ENCODE assay signal across 1 cellular context in the genomic region with DNA sequence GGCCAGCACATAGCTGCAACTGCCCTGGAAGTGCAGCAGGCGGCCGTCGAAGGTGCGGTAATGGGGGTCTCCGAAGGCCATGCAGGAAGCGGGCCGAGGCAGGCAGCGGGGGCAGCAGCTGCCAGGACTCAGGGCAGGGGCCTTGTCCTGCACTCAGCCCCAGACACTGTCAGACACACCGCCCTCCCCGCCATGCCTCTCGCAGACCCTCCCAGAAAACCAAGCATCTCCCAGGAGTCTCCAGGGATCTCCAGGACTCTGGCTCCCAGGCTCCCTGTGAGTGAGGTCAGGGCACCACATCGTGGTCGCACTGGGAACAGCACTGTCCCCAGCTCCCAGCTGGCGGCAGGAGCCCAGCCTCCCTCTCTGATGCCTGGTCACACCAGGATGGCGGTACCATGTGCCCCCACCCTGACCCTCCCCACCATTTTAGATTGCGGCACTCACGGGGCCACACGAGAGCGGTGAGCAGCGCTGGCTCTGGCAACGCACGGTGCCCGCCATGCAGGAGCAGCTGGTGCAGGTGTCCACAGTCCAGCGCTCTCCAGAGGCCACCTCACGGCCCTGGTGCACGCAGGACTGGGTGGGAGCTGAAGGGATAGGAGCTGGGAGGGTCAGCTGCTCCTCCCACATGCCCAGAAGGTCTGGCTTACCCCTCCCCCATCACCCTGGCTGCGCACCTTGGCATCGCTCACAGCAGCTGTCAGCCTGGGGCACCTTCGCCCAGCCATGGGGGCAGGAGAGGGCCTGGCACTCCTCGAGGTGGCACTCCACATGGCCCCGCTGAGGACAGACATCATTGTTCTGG.
TF ChIP-seq lines count a peak whose summit lies in the region.

No MANE protein-coding gene starts in this region.

TF ChIP-seq in GM12878, 131 proteins besides CTCF, POLR2A, EP300 and RAD21:
- TF ChIP-seq IKZF1 (conservative IDR thresholded peaks at IDR 0.05) (0 out of 2 replicates have a peak, but pooled peaks have one; percentile 23), SMC3 (IDR thresholded peaks at IDR 0.05; ENCODE audit: borderline replicate concordance, low read length) (0 out of 2 replicates have a peak, but pooled peaks have one; percentile 12)
- TF ChIP-seq, protein P1, sequence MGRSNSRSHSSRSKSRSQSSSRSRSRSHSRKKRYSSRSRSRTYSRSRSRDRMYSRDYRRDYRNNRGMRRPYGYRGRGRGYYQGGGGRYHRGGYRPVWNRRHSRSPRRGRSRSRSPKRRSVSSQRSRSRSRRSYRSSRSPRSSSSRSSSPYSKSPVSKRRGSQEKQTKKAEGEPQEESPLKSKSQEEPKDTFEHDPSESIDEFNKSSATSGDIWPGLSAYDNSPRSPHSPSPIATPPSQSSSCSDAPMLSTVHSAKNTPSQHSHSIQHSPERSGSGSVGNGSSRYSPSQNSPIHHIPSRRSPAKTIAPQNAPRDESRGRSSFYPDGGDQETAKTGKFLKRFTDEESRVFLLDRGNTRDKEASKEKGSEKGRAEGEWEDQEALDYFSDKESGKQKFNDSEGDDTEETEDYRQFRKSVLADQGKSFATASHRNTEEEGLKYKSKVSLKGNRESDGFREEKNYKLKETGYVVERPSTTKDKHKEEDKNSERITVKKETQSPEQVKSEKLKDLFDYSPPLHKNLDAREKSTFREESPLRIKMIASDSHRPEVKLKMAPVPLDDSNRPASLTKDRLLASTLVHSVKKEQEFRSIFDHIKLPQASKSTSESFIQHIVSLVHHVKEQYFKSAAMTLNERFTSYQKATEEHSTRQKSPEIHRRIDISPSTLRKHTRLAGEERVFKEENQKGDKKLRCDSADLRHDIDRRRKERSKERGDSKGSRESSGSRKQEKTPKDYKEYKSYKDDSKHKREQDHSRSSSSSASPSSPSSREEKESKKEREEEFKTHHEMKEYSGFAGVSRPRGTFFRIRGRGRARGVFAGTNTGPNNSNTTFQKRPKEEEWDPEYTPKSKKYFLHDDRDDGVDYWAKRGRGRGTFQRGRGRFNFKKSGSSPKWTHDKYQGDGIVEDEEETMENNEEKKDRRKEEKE (IDR thresholded peaks at IDR 0.05) = no peak
